ENCODE assay signal across 8 cellular contexts in genomic region chr1:248945446-248945845, GRCh38. TPM values are rescaled to one million over a fixed set of nuclear protein-coding genes. Genes with fewer than 3 reads are reported as not detected.
DNase-seq lines count a peak whose midpoint lies in the region; ATAC-seq, FAIRE-seq and TF ChIP-seq lines count a peak whose summit lies in the region.
"Not testable (repeated sequence)": the region's sequence is repeated elsewhere in the genome, so short reads cannot be mapped to it uniquely, and the experiment has no call there.

No MANE protein-coding gene starts in this region.

- H3K36me3 Mint-ChIP-seq in Caco-2 (ENCODE audit: insufficient read depth, unreplicated experiment): not testable (repeated sequence)

- not testable (repeated sequence) for H2AFZ ChIP-seq in HCT116 (ENCODE audit: low read depth, low read length, poor library complexity, severe bottlenecking)

- not testable (repeated sequence) for H3K9me3 ChIP-seq in Caco-2; HCT116 (ENCODE audit: control insufficient read depth in 1 of 2, insufficient read depth in 1 of 2, low read depth in 1 of 2, low read length in 2 of 2); right cardiac atrium (ENCODE audit: control insufficient read depth, low read length)

- CTCF ChIA-PET in Caco-2 (lab: Charles Lee); HCT116 (lab: Charles Lee): not testable (repeated sequence)

- H3K9me2 ChIP-seq in HCT116 (ENCODE audit: insufficient read depth): not testable (repeated sequence)

- DNase-seq in Caco-2: peak in 1 of 2 experiments; percentile 19
- DNase-seq in HCT116 (ENCODE audit: low read depth, low spot score); urothelium cell line (ENCODE audit: low spot score): not testable (repeated sequence)
- peak; percentile 25 for DNase-seq in T follicular helper cell (ENCODE audit: low read depth)
- DNase-seq in amniotic epithelial cell (ENCODE audit: low read depth): peak; percentile 32
- peak; percentile 33 for DNase-seq in effector CD4-positive, alpha-beta T cell
- DNase-seq in right cardiac atrium: peak; percentile 39 to 63 (median 58)
- peak; percentile 21 for DNase-seq in medulla oblongata (ENCODE audit: extremely low spot score)

- H4K20me1 ChIP-seq in HCT116 (ENCODE audit: insufficient read depth): not testable (repeated sequence)

- H3K36me3 ChIP-seq in Caco-2 (ENCODE audit: control insufficient read depth, insufficient read depth, low read length); HCT116 (ENCODE audit: control insufficient read depth in 1 of 2, insufficient read depth in 2 of 2, low read length in 2 of 2): not testable (repeated sequence)

- H3K79me2 ChIP-seq in HCT116 (ENCODE audit: insufficient read depth, low read length): not testable (repeated sequence)

- TF ChIP-seq CTCF in Caco-2 (IDR thresholded peaks at IDR 0.05; ENCODE audit: insufficient read depth in 1 of 2, low read depth in 1 of 2, low read length in 1 of 2, severe bottlenecking in 1 of 2, unreplicated experiment in 1 of 2); HCT116 (IDR thresholded peaks at IDR 0.05 in 2 of 3, conservative IDR thresholded peaks at IDR 0.05 in 1 of 3; ENCODE audit: borderline replicate concordance in 1 of 3, insufficient read depth in 1 of 3, low read depth in 2 of 3, low read length in 2 of 3): not testable (repeated sequence)

- intact Hi-C loops in Caco-2 (cut with micrococcal nuclease; ENCODE audit: unreplicated experiment); HCT116 (cut with micrococcal nuclease); right cardiac atrium (cut with DNase I): not testable (repeated sequence)

- not testable (repeated sequence) for H3K27ac ChIP-seq in HCT116 (ENCODE audit: low read depth, low read length); right cardiac atrium (ENCODE audit: low read length)

- H3K9ac ChIP-seq in HCT116 (ENCODE audit: low read length): not testable (repeated sequence)

- not testable (repeated sequence) for H3K4me1 Mint-ChIP-seq in Caco-2 (ENCODE audit: low read depth, unreplicated experiment)

- H3K4me2 ChIP-seq in HCT116 (ENCODE audit: low read length): not testable (repeated sequence)

- not testable (repeated sequence) for H3K27ac Mint-ChIP-seq in Caco-2 (ENCODE audit: unreplicated experiment)

- not testable (repeated sequence) for H3K9me3 Mint-ChIP-seq in Caco-2 (ENCODE audit: unreplicated experiment)

- RAD21 ChIA-PET in HCT116 (lab: Charles Lee; ENCODE audit: low non-redundant PET in 1 of 2, low total read pairs in 2 of 2, uncharacterized antibody in 2 of 2, unreplicated experiment in 2 of 2): not testable (repeated sequence)

- not testable (repeated sequence) for TF ChIP-seq RAD21 in HCT116 (IDR thresholded peaks at IDR 0.05; ENCODE audit: low read depth)

- not testable (repeated sequence) for BruUV-seq in Caco-2 (replicated peaks; lab: Mats Ljungman, UMichigan); HCT116 (replicated peaks; lab: Mats Ljungman, UMichigan)

- H3K4me1 ChIP-seq in Caco-2; HCT116 (ENCODE audit: control insufficient read depth in 1 of 2, insufficient read depth in 2 of 2, low read length in 2 of 2); right cardiac atrium (ENCODE audit: control insufficient read depth, insufficient read depth, low read length): not testable (repeated sequence)

- ATAC-seq in HCT116 (peak; percentile 42), right cardiac atrium (peak; percentile 88 to 97)

- H3K4me3 ChIP-seq in Caco-2 (ENCODE audit: low read depth, low read length): peak overlapping the region; percentile 28
- H3K4me3 ChIP-seq in HCT116 (replicated peaks in 1 of 2; ENCODE audit: low read depth in 1 of 2, low read length in 2 of 2); right cardiac atrium (ENCODE audit: low read length): not testable (repeated sequence)

- POLR2A ChIA-PET in Caco-2 (lab: Charles Lee); HCT116 (lab: Charles Lee): not testable (repeated sequence)

- H3K4me3 Mint-ChIP-seq in Caco-2 (ENCODE audit: unreplicated experiment): not testable (repeated sequence)

- not testable (repeated sequence) for H3K27me3 Mint-ChIP-seq in Caco-2 (ENCODE audit: insufficient read depth, unreplicated experiment)

- WGBS in right cardiac atrium: 83% methylated on average over 11 of the region's 14 CpGs

- not testable (repeated sequence) for H3K27me3 ChIP-seq in Caco-2 (replicated peaks; ENCODE audit: control insufficient read depth, insufficient read depth, low read length); HCT116 (ENCODE audit: insufficient read depth, low read length); right cardiac atrium (ENCODE audit: control insufficient read depth, insufficient read depth)

- peak; percentile 82 for FAIRE-seq in urothelium cell line (lab: Jason Lieb, UNC)

- TF ChIP-seq POLR2A in HCT116 (IDR thresholded peaks at IDR 0.05; ENCODE audit: borderline replicate concordance, extremely low read depth, insufficient read depth, insufficient read length): not testable (repeated sequence)

RNA-seq across cellular contexts. Expression of gene PGBD2, which starts 39.4 kb away (rescaled TPM):
- total RNA-seq in Caco-2 (2022): 6.7 and 7.0 TPM in 2 replicates
- total RNA-seq in HCT116 (2021; ENCODE audit: unreplicated experiment): 5.1 TPM
- polyA plus RNA-seq in HCT116 (2012): 4.1 and 4.6 TPM in 2 replicates
- total RNA-seq in right cardiac atrium: 1 to 10 TPM; 2.6 to 3.8 (median 2.7) TPM
- polyA plus RNA-seq in right cardiac atrium: 2.9 TPM
